In genomic region chr22:24230911-24231656, GRCh38 we compare ENCODE assay signal across 8 cellular contexts. TPM values are rescaled to one million over a fixed set of nuclear protein-coding genes. Genes with fewer than 3 reads are reported as not detected.
A peak's percentile ranks its signal among the peaks of the same experiment; 100 is the strongest.
DNase-seq lines count a peak whose midpoint lies in the region; ATAC-seq and TF ChIP-seq lines count a peak whose summit lies in the region.

No MANE protein-coding gene starts in this region.

- TF ChIP-seq POLR2A in vagina (IDR thresholded peaks at IDR 0.05), result no peak

- ATAC-seq in HG03520 (IDR thresholded peaks at IDR 0.05; ENCODE audit: unreplicated experiment), result no peak

- no peaks in the 10 kb centered on the region for H3K9me3 Mint-ChIP-seq in activated naive CD4-positive, alpha-beta T cell treated with anti-CD3 and anti-CD28 coated beads, Interleukin-2, amount 10 ng/mL, durations not matched to agents 7 days and 5 days

- CTCF ChIA-PET in activated naive CD4-positive, alpha-beta T cell treated with anti-CD3 and anti-CD28 coated beads, Interleukin-2, amount 10 ng/mL, durations not matched to agents 7 days and 5 days (lab: Charles Lee), result interaction anchor here (0.6 to 4.6 kb wide), 14 partner anchors 9 to 230 kb away, joined by 3 to 43 read pairs (median 4); no protein-coding TSS in a partner anchor

- intact Hi-C loops in vagina (cut with DNase I), result no loop called here

- no peaks in the 10 kb centered on the region; the same call in 1 of the 2 replicates for H3K36me3 ChIP-seq in SJCRH30
- peaks cover 0 to 13% of the 10 kb centered on the region in 2 donors for H3K36me3 ChIP-seq in vagina

- H3K4me3 ChIP-seq in SJCRH30, result no peak overlapping the region
- no peak overlapping the region for H3K4me3 ChIP-seq in vagina

- H3K4me1 Mint-ChIP-seq in activated naive CD4-positive, alpha-beta T cell treated with anti-CD3 and anti-CD28 coated beads, Interleukin-2, amount 10 ng/mL, durations not matched to agents 7 days and 5 days, result peaks cover 4% of the 10 kb centered on the region

- no peak overlapping the region for H3K4me3 Mint-ChIP-seq in activated naive CD4-positive, alpha-beta T cell treated with anti-CD3 and anti-CD28 coated beads, Interleukin-2, amount 10 ng/mL, durations not matched to agents 7 days and 5 days

- no peaks in the 10 kb centered on the region for H3K27me3 ChIP-seq in SJCRH30
- H3K27me3 ChIP-seq in vagina, result no peaks in the 10 kb centered on the region

- peaks cover 10% of the 10 kb centered on the region for H3K27me3 Mint-ChIP-seq in activated naive CD4-positive, alpha-beta T cell treated with anti-CD3 and anti-CD28 coated beads, Interleukin-2, amount 10 ng/mL, durations not matched to agents 7 days and 5 days

- H3K9me3 ChIP-seq in SJCRH30 (replicated peaks), result no peaks in the 10 kb centered on the region
- H3K9me3 ChIP-seq in vagina, result no peaks in the 10 kb centered on the region

- H3K27ac ChIP-seq in SJCRH30 (no peak overlapping the region), vagina (no peak overlapping the region)

- DNase-seq in GM13977 (ENCODE audit: low spot score) (peak; percentile 80), SJCRH30 (peak; percentile 27 to 38), kidney tubule cell (ENCODE audit: low spot score) (peak; percentile 26), vagina (ENCODE audit: extremely low spot score in 2 of 2) (no peak), epidermal melanocyte (ENCODE audit: insufficient read length, low spot score) (no peak)
- peak; percentile 78 for DNase-seq in activated naive CD4-positive, alpha-beta T cell treated with anti-CD3 and anti-CD28 coated beads, Interleukin-2, amount 10 ng/mL, durations not matched to agents 7 days and 5 days
- DNase-seq in stimulated activated CD8-positive, alpha-beta memory T cell treated with anti-CD3 and anti-CD28 coated beads, Interleukin-4, amount 100 ng/mL, for 4 hours (ENCODE audit: low read depth in 2 of 2, low spot score in 1 of 2), result peak; percentile 13 to 39

- in situ Hi-C loops in GM13977 (cut with MboI; ENCODE audit: low pct_unique_long_range_greater_than_20kb, low sequenced_read_pairs, unreplicated experiment), result no loop called here

- H3K4me1 ChIP-seq in SJCRH30, result no peaks in the 10 kb centered on the region
- peaks cover 3% of the 10 kb centered on the region for H3K4me1 ChIP-seq in vagina

- TF ChIP-seq CTCF in GM13977 (IDR thresholded peaks at IDR 0.05; ENCODE audit: extremely low read depth, insufficient read depth, missing control alignments) (peak; percentile 69), vagina (IDR thresholded peaks at IDR 0.05) (no peak)

- no peak overlapping the region for H3K27ac Mint-ChIP-seq in activated naive CD4-positive, alpha-beta T cell treated with anti-CD3 and anti-CD28 coated beads, Interleukin-2, amount 10 ng/mL, durations not matched to agents 7 days and 5 days

- no peaks in the 10 kb centered on the region for H3K36me3 Mint-ChIP-seq in activated naive CD4-positive, alpha-beta T cell treated with anti-CD3 and anti-CD28 coated beads, Interleukin-2, amount 10 ng/mL, durations not matched to agents 7 days and 5 days

RNA-seq across cellular contexts. Expression of gene GGT5, which starts 13.8 kb away (rescaled TPM):
- 0.91 and 2.0 TPM in 2 replicates for total RNA-seq in SJCRH30 (2014; rRNA removed; shearing (Covaris generic))
- total RNA-seq in vagina, result 61.4 TPM

RNA-seq across cellular contexts. Expression of gene SPECC1L, which starts 39.5 kb away (rescaled TPM):
- total RNA-seq in SJCRH30 (2014; rRNA removed; shearing (Covaris generic)), result 39.7 and 41.3 TPM in 2 replicates
- 38.8 TPM for total RNA-seq in vagina

RNA-seq across cellular contexts. Expression of gene SUSD2, which starts 49.8 kb away (rescaled TPM):
- total RNA-seq in SJCRH30 (2014; rRNA removed; shearing (Covaris generic)), result 0.08 TPM in 1 of 2 replicates, not detected in the other
- total RNA-seq in vagina, result 9.1 TPM

Comparison
In these comparisons a context has a peak if more than half of its experiments do, and no peak if none do; other contexts are left out.
1. DNase-seq: peak in GM13977 (single experiment), SJCRH30 (2 of 2), activated naive CD4-positive, alpha-beta T cell treated with anti-CD3 and anti-CD28 coated beads, Interleukin-2, amount 10 ng/mL, durations not matched to agents 7 days and 5 days (single experiment), kidney tubule cell (single experiment) and stimulated activated CD8-positive, alpha-beta memory T cell treated with anti-CD3 and anti-CD28 coated beads, Interleukin-4, amount 100 ng/mL, for 4 hours (2 of 2); none in vagina (0 of 2) and epidermal melanocyte (single experiment).
2. RNA of gene GGT5, which starts 13.8 kb away (total RNA-seq): 61.4 TPM in vagina (single experiment); 0.91 to 2.0 TPM in SJCRH30; every median in the first group is over 10 times any median in the second.